In genomic region chr17:49756323-49756722, GRCh38 we compare ENCODE assay signal across 26 cellular contexts. TPM values are rescaled to one million over a fixed set of nuclear protein-coding genes. Genes with fewer than 3 reads are reported as not detected.
DNase-seq lines count a peak whose midpoint lies in the region; ATAC-seq and TF ChIP-seq lines count a peak whose summit lies in the region.
"Had no signal": no experiment of that assay in that cellular context is flagged by ENCODE, and none has a peak within 500 bp of the region (broad histone marks: within the 10 kb centered on the region; RNA-seq: fewer than 3 reads in every experiment).

No MANE protein-coding gene starts in this region.

- peak overlapping the region; percentile 44 for H3K27ac Mint-ChIP-seq in activated CD8-positive, alpha-beta memory T cell treated with anti-CD3 and anti-CD28 coated beads, Interleukin-2, amount 10 ng/mL, durations not matched to agents 7 days and 5 days
- peak overlapping the region in 2 of 3 experiments; percentile 46 to 65; a peak in 2 of 7 replicates for H3K27ac Mint-ChIP-seq in H9
- H3K27ac Mint-ChIP-seq in central memory CD8-positive, alpha-beta T cell (ENCODE audit: low read depth): peak overlapping the region; percentile 10
- no peak overlapping the region for H3K27ac Mint-ChIP-seq in T-helper 2 cell treated with Interferon-gamma antibody and Interleukin-4, amounts not matched to agents 5 μg/mL and 100 μg/mL, for 36 hours
- H3K27ac Mint-ChIP-seq: activated CD4-positive, alpha-beta T cell treated with anti-CD3 and anti-CD28 coated beads, Interleukin-2, amount 10 ng/mL, durations not matched to agents 7 days and 5 days had no signal

- H3K27me3 Mint-ChIP-seq in activated CD8-positive, alpha-beta memory T cell treated with anti-CD3 and anti-CD28 coated beads, Interleukin-2, amount 10 ng/mL, durations not matched to agents 7 days and 5 days: no peaks in the 10 kb centered on the region
- no peaks in the 10 kb centered on the region for H3K27me3 Mint-ChIP-seq in H9 (ENCODE audit: low read depth)
- no peaks in the 10 kb centered on the region for H3K27me3 Mint-ChIP-seq in central memory CD8-positive, alpha-beta T cell
- H3K27me3 Mint-ChIP-seq in T-helper 2 cell treated with Interferon-gamma antibody and Interleukin-4, amounts not matched to agents 5 μg/mL and 100 μg/mL, for 36 hours (ENCODE audit: low read depth): no peaks in the 10 kb centered on the region
- H3K27me3 Mint-ChIP-seq: activated CD4-positive, alpha-beta T cell treated with anti-CD3 and anti-CD28 coated beads, Interleukin-2, amount 10 ng/mL, durations not matched to agents 7 days and 5 days; B cell had no signal

- H2AK5ac ChIP-seq in H9 (ENCODE audit: insufficient read length, low read length): no peak overlapping the region

- H3K9me3 ChIP-seq in H9 (ENCODE audit: control insufficient read depth, low read depth, low read length) (no peaks in the 10 kb centered on the region), spleen (no peaks in the 10 kb centered on the region)
- H3K9me3 ChIP-seq: A549, esophagus squamous epithelium, gastrocnemius medialis, stomach, upper lobe of left lung had no signal

- H3T11ph ChIP-seq in H9 (ENCODE audit: low read length): no peak overlapping the region

- H3K36me3 ChIP-seq in spleen: peaks cover 0 to 34% (median 7%) of the 10 kb centered on the region in 6 donors
- H3K36me3 ChIP-seq: gastrocnemius medialis, upper lobe of left lung had no signal

- no peak overlapping the region for H3K4me2 ChIP-seq in H9 (ENCODE audit: insufficient read depth, insufficient read length, low read length)
- H3K4me2 ChIP-seq: A549 had no signal

- no CpG with 5 or more reads among the region's 5 CpGs for WGBS in H9 (ENCODE audit: extremely low coverage, insufficient read length, low lambda C conversion rate)
- WGBS in spleen, 5 donors: 78 to 94% (median 89%) methylated on average over 5 of the region's 5 CpGs

- no peak overlapping the region for H3K14ac ChIP-seq in H9 (ENCODE audit: insufficient read depth, low read length)

- no peak overlapping the region for H3K27ac ChIP-seq in H9 (ENCODE audit: insufficient read length, low read depth, low read length)
- H3K27ac ChIP-seq in spleen: peak overlapping the region in 5 of 8 donors; percentile 13 to 61 (median 58)
- no peak overlapping the region for H3K27ac ChIP-seq in dorsolateral prefrontal cortex
- H3K27ac ChIP-seq: A549, gastrocnemius medialis, GM23248, stomach had no signal

- TF ChIP-seq CTCF in H9 (conservative IDR thresholded peaks at IDR 0.05): no peak
- no peak for TF ChIP-seq CTCF in spleen (IDR thresholded peaks at IDR 0.05 in 8 of 11, conservative IDR thresholded peaks at IDR 0.05 in 3 of 11)
- no peak for TF ChIP-seq CTCF in dorsolateral prefrontal cortex (IDR thresholded peaks at IDR 0.05 in 54 of 56, conservative IDR thresholded peaks at IDR 0.05 in 2 of 56; ENCODE audit: low read depth in 1 of 56, partially characterized antibody in 56 of 56)

- no peak overlapping the region for H2BK20ac ChIP-seq in H9 (ENCODE audit: low read depth, low read length, poor library complexity, severe bottlenecking)

- H4K20me1 ChIP-seq in H9 (ENCODE audit: control insufficient read depth, insufficient read depth, insufficient read length): no peaks in the 10 kb centered on the region

- peaks cover 74% of the 10 kb centered on the region for H3K4me1 Mint-ChIP-seq in activated CD8-positive, alpha-beta memory T cell treated with anti-CD3 and anti-CD28 coated beads, Interleukin-2, amount 10 ng/mL, durations not matched to agents 7 days and 5 days
- H3K4me1 Mint-ChIP-seq in H9: peaks cover 36 to 41% of the 10 kb centered on the region in 2 experiments
- H3K4me1 Mint-ChIP-seq in central memory CD8-positive, alpha-beta T cell: peaks cover 64% of the 10 kb centered on the region
- H3K4me1 Mint-ChIP-seq in T-helper 2 cell treated with Interferon-gamma antibody and Interleukin-4, amounts not matched to agents 5 μg/mL and 100 μg/mL, for 36 hours (ENCODE audit: low read depth): peaks cover 49% of the 10 kb centered on the region

- intact Hi-C loops in spleen (cut with DNase I; ENCODE audit: low total_unique reads): no loop called here
- intact Hi-C loops in dorsolateral prefrontal cortex (cut with DNase I): no loop called here

- peaks cover 11% of the 10 kb centered on the region; the same call in 1 of the 2 replicates for H3K79me2 ChIP-seq in H9 (ENCODE audit: insufficient read depth, low read length)

- H2BK12ac ChIP-seq in H9 (ENCODE audit: insufficient read length, low read depth, low read length): no peak overlapping the region

- no peak overlapping the region for H3K4ac ChIP-seq in H9 (ENCODE audit: low read depth, low read length)

- TF ChIP-seq POLR2A in spleen (IDR thresholded peaks at IDR 0.05): no peak

- H2BK120ac ChIP-seq in H9 (ENCODE audit: low read depth, low read length, poor library complexity, severe bottlenecking): no peak overlapping the region

- peaks cover 40% of the 10 kb centered on the region for H3K36me3 Mint-ChIP-seq in activated CD8-positive, alpha-beta memory T cell treated with anti-CD3 and anti-CD28 coated beads, Interleukin-2, amount 10 ng/mL, durations not matched to agents 7 days and 5 days
- H3K36me3 Mint-ChIP-seq in H9 (ENCODE audit: insufficient read depth in 1 of 3, low read depth in 3 of 3): peaks cover 2 to 8% (median 4%) of the 10 kb centered on the region in 3 experiments; a peak in 6 of 7 replicates
- peaks cover 20% of the 10 kb centered on the region for H3K36me3 Mint-ChIP-seq in central memory CD8-positive, alpha-beta T cell (ENCODE audit: insufficient read depth)
- H3K36me3 Mint-ChIP-seq in T-helper 2 cell treated with Interferon-gamma antibody and Interleukin-4, amounts not matched to agents 5 μg/mL and 100 μg/mL, for 36 hours (ENCODE audit: low read depth): peaks cover 42% of the 10 kb centered on the region

- H4K8ac ChIP-seq in H9 (replicated peaks; ENCODE audit: insufficient read length, low read depth, low read length): no peak overlapping the region

- no peak overlapping the region for H3K56ac ChIP-seq in H9 (ENCODE audit: insufficient read length, low read depth, low read length)

- no peak overlapping the region for H3K4me3 ChIP-seq in spleen
- H3K4me3 ChIP-seq in dorsolateral prefrontal cortex: no peak overlapping the region
- H3K4me3 ChIP-seq: A549, esophagus squamous epithelium, gastrocnemius medialis, GM23248, stomach, upper lobe of left lung had no signal

- H3K4me3 Mint-ChIP-seq in activated CD8-positive, alpha-beta memory T cell treated with anti-CD3 and anti-CD28 coated beads, Interleukin-2, amount 10 ng/mL, durations not matched to agents 7 days and 5 days: no peak overlapping the region
- H3K4me3 Mint-ChIP-seq in H9: no peak overlapping the region; a peak in 1 of 5 replicates
- H3K4me3 Mint-ChIP-seq in central memory CD8-positive, alpha-beta T cell: peak overlapping the region; percentile 37
- no peak overlapping the region for H3K4me3 Mint-ChIP-seq in T-helper 2 cell treated with Interferon-gamma antibody and Interleukin-4, amounts not matched to agents 5 μg/mL and 100 μg/mL, for 36 hours
- H3K4me3 Mint-ChIP-seq: activated CD4-positive, alpha-beta T cell treated with anti-CD3 and anti-CD28 coated beads, Interleukin-2, amount 10 ng/mL, durations not matched to agents 7 days and 5 days; B cell had no signal

- peaks cover 17% of the 10 kb centered on the region for H3K79me1 ChIP-seq in H9 (ENCODE audit: insufficient read depth, low read depth, low read length, poor library complexity, severe bottlenecking)

- no peak overlapping the region for H2BK5ac ChIP-seq in H9 (ENCODE audit: insufficient read length, low read length)

- H3K27me3 ChIP-seq in H9 (ENCODE audit: insufficient read depth, low read length) (no peaks in the 10 kb centered on the region), spleen (replicated peaks in 1 of 7) (no peaks in the 10 kb centered on the region), dorsolateral prefrontal cortex (no peaks in the 10 kb centered on the region)
- H3K27me3 ChIP-seq: esophagus squamous epithelium, gastrocnemius medialis, stomach, upper lobe of left lung had no signal

- H4K5ac ChIP-seq in H9 (ENCODE audit: insufficient read length, low read depth, low read length): no peak overlapping the region

- H3K4me1 ChIP-seq in H9 (ENCODE audit: insufficient read depth, low read length) (peaks cover 2% of the 10 kb centered on the region; the same call in 1 of the 2 replicates), spleen (peaks cover 32 to 100% (median 84%) of the 10 kb centered on the region in 6 donors)
- H3K4me1 ChIP-seq: A549, gastrocnemius medialis had no signal

- no peak overlapping the region for H2AFZ ChIP-seq in H9 (ENCODE audit: low read length)
- H2AFZ ChIP-seq: GM23248 had no signal

- H4K91ac ChIP-seq in H9 (ENCODE audit: insufficient read length, low read depth, low read length): no peak overlapping the region

- ATAC-seq in activated CD8-positive, alpha-beta memory T cell treated with anti-CD3 and anti-CD28 coated beads, Interleukin-2, amount 10 ng/mL, durations not matched to agents 7 days and 5 days: no peak
- no peak for ATAC-seq in central memory CD8-positive, alpha-beta T cell (replicated peaks; ENCODE audit: extremely low read depth, poor library complexity, severe bottlenecking)
- ATAC-seq in GM18873 (IDR thresholded peaks at IDR 0.05; ENCODE audit: low FRiP score, unreplicated experiment): no peak
- ATAC-seq: A549; activated naive CD4-positive, alpha-beta T cell treated with anti-CD3 and anti-CD28 coated beads, Interleukin-2, amount 50 U/mL, for 72 hours had no signal

- no peak overlapping the region for H2BK15ac ChIP-seq in H9 (ENCODE audit: low read depth, low read length)

- H3K23me2 ChIP-seq in H9 (ENCODE audit: insufficient read length, low read depth, low read length, poor library complexity, severe bottlenecking): no peaks in the 10 kb centered on the region

- no peak overlapping the region for H3K18ac ChIP-seq in H9 (ENCODE audit: insufficient read length, low read depth, low read length)

- no peaks in the 10 kb centered on the region for H3K9me3 Mint-ChIP-seq in activated CD8-positive, alpha-beta memory T cell treated with anti-CD3 and anti-CD28 coated beads, Interleukin-2, amount 10 ng/mL, durations not matched to agents 7 days and 5 days (ENCODE audit: low read depth)
- no peaks in the 10 kb centered on the region for H3K9me3 Mint-ChIP-seq in H9
- no peaks in the 10 kb centered on the region for H3K9me3 Mint-ChIP-seq in central memory CD8-positive, alpha-beta T cell
- H3K9me3 Mint-ChIP-seq in T-helper 2 cell treated with Interferon-gamma antibody and Interleukin-4, amounts not matched to agents 5 μg/mL and 100 μg/mL, for 36 hours: no peaks in the 10 kb centered on the region
- H3K9me3 Mint-ChIP-seq: activated CD4-positive, alpha-beta T cell treated with anti-CD3 and anti-CD28 coated beads, Interleukin-2, amount 10 ng/mL, durations not matched to agents 7 days and 5 days; activated naive CD4-positive, alpha-beta T cell treated with anti-CD3 and anti-CD28 coated beads, Interleukin-2, amount 50 U/mL, for 72 hours had no signal

- CTCF ChIA-PET in activated CD8-positive, alpha-beta memory T cell treated with anti-CD3 and anti-CD28 coated beads, Interleukin-2, amount 10 ng/mL, durations not matched to agents 7 days and 5 days (lab: Charles Lee): interaction anchor here (0.9 to 5.3 kb wide), 6 partner anchors 9 to 241 kb away, joined by 3 to 17 read pairs (median 4); no protein-coding TSS in a partner anchor

- no peak overlapping the region for H3K23ac ChIP-seq in H9 (ENCODE audit: insufficient read length, low read depth, low read length)

- no peak for DNase-seq in activated CD8-positive, alpha-beta memory T cell treated with anti-CD3 and anti-CD28 coated beads, Interleukin-2, amount 10 ng/mL, durations not matched to agents 7 days and 5 days
- no peak for DNase-seq in activated CD8-positive, alpha-beta memory T cell treated with anti-CD3 and anti-CD28 coated beads, Interleukin-2, amount 50 U/mL, for 4 hours
- DNase-seq in H9 (no peak), spleen (no peak), dorsolateral prefrontal cortex (no peak)
- no peak for DNase-seq in central memory CD8-positive, alpha-beta T cell (ENCODE audit: low spot score in 2 of 2)
- DNase-seq in T-helper 2 cell treated with Interferon-gamma antibody and Interleukin-4, amounts not matched to agents 5 μg/mL and 100 μg/mL, for 36 hours (ENCODE audit: low spot score): no peak
- DNase-seq: activated CD4-positive, alpha-beta T cell treated with anti-CD3 and anti-CD28 coated beads, Interleukin-2, amount 10 ng/mL, durations not matched to agents 7 days and 5 days; esophagus squamous epithelium; gastrocnemius medialis; GM23248; kidney glomerular epithelial cell; mammary epithelial cell; NCI-H1092; NCI-H2029 treated with DMSO at 0.1 percent for 48 hours; NCI-H345; NCI-H774; OCI-M1; Right ventricle myocardium superior; stimulated activated CD4-positive, alpha-beta T cell treated with anti-CD3 and anti-CD28 coated beads, Interleukin-4, amount 100 ng/mL, for 24 hours; stomach had no signal

- H3K9ac ChIP-seq in H9 (ENCODE audit: extremely low read depth, insufficient read length, low read length): no peak overlapping the region
- H3K9ac ChIP-seq: GM23248 had no signal

RNA-seq across cellular contexts. Expression of gene FAM117A, which starts 7.6 kb away (rescaled TPM):
- total RNA-seq in activated CD8-positive, alpha-beta memory T cell treated with anti-CD3 and anti-CD28 coated beads, Interleukin-2, amount 10 ng/mL, durations not matched to agents 7 days and 5 days: 10 to 100 TPM; 31.6 to 44.9 TPM
- total RNA-seq in H9 (2021): 21.1 and 21.3 TPM in 2 replicates
- total RNA-seq in spleen: 10 to 100 TPM; 43.1 to 87.4 (median 47.8) TPM
- polyA plus RNA-seq in spleen: 10 to 100 TPM; 15.6 to 36.7 (median 17.5) TPM
- 10 to 100 TPM in 10 of 120 experiments, 1 to 10 TPM in 110; 3.7 to 12.6 (median 6.9) TPM for total RNA-seq in dorsolateral prefrontal cortex

RNA-seq across cellular contexts. Expression of gene KAT7, which starts 32.2 kb away (rescaled TPM):
- 10 to 100 TPM; 76.9 to 80.6 TPM for total RNA-seq in activated CD8-positive, alpha-beta memory T cell treated with anti-CD3 and anti-CD28 coated beads, Interleukin-2, amount 10 ng/mL, durations not matched to agents 7 days and 5 days
- total RNA-seq in H9 (2021) (84.6 and 93.1 TPM in 2 replicates), spleen (10 to 100 TPM; 38.1 to 81.2 (median 65.0) TPM), dorsolateral prefrontal cortex (100 to 1,000 TPM in 73 of 120 experiments, 10 to 100 TPM in 47; 73.9 to 129 (median 102) TPM)
- 10 to 100 TPM in 1 of 3 donors, 1 to 10 TPM in 2; 5.9 to 11.4 (median 8.0) TPM for polyA plus RNA-seq in spleen

RNA-seq across cellular contexts. Expression of gene SLC35B1, which starts 48.6 kb away (rescaled TPM):
- total RNA-seq in activated CD8-positive, alpha-beta memory T cell treated with anti-CD3 and anti-CD28 coated beads, Interleukin-2, amount 10 ng/mL, durations not matched to agents 7 days and 5 days: 10 to 100 TPM; 47.3 to 78.1 TPM
- 55.5 and 58.9 TPM in 2 replicates for total RNA-seq in H9 (2021)
- 10 to 100 TPM; 37.0 to 69.9 (median 48.5) TPM for total RNA-seq in spleen
- 10 to 100 TPM; 23.7 to 42.0 (median 37.5) TPM for polyA plus RNA-seq in spleen
- total RNA-seq in dorsolateral prefrontal cortex: 10 to 100 TPM; 30.7 to 59.0 (median 43.7) TPM

Comparison
In these comparisons a context has a peak if more than half of its experiments do, and no peak if none do; other contexts are left out.
1. H3K27ac ChIP-seq: peak in spleen (5 of 8); none in H9 (single experiment) and dorsolateral prefrontal cortex (0 of 59).